Comparison of ENCODE assay signal across 1 cellular context in genomic region chr2:223779877-223780276, GRCh38.
TF ChIP-seq lines count a peak whose summit lies in the region.

No MANE protein-coding gene starts in this region.

TF ChIP-seq in Ishikawa, 13 proteins besides CTCF, POLR2A, EP300 and RAD21 (continued from another document):
- TF ChIP-seq REST (IDR thresholded peaks at IDR 0.05; ENCODE audit: low read depth) (no peak), EGR1 (IDR thresholded peaks at IDR 0.05) (no peak), USF1 (IDR thresholded peaks at IDR 0.05) (no peak), TAF1 (IDR thresholded peaks at IDR 0.05; ENCODE audit: low read depth) (no peak), CEBPB (IDR thresholded peaks at IDR 0.05) (no peak), TEAD4 (IDR thresholded peaks at IDR 0.05) (no peak), ZBTB7A (IDR thresholded peaks at IDR 0.05; ENCODE audit: low read depth) (no peak), FOXM1 (IDR thresholded peaks at IDR 0.05; ENCODE audit: borderline replicate concordance, low read depth) (no peak)
